In genomic region chr3:149375824-149376196, GRCh38 we compare ENCODE assay signal across 11 cellular contexts. TPM values are rescaled to one million over a fixed set of nuclear protein-coding genes. Genes with fewer than 3 reads are reported as not detected.
A peak's percentile ranks its signal among the peaks of the same experiment; 100 is the strongest.
DNase-seq lines count a peak whose midpoint lies in the region; TF ChIP-seq lines count a peak whose summit lies in the region.
"Had no signal": no experiment of that assay in that cellular context is flagged by ENCODE, and none has a peak within 500 bp of the region (broad histone marks: within the 10 kb centered on the region; RNA-seq: fewer than 3 reads in every experiment).

No MANE protein-coding gene starts in this region.

- no peak for TF ChIP-seq POLR2A in sigmoid colon (IDR thresholded peaks at IDR 0.05)

- CTCF ChIA-PET in AG04450 (lab: Charles Lee): interaction anchor here (1.2 kb wide), 2 partner anchors 104 to 433 kb away, joined by 3 to 7 read pairs; no protein-coding TSS in a partner anchor

- peaks cover 6 to 33% of the 10 kb centered on the region in 2 donors for H3K36me3 ChIP-seq in ascending aorta
- H3K36me3 ChIP-seq in sigmoid colon: no peaks in the 10 kb centered on the region

- H3K9me3 ChIP-seq in AG04450 (ENCODE audit: control insufficient read depth, insufficient read depth, low read length) (no peaks in the 10 kb centered on the region), ascending aorta (no peaks in the 10 kb centered on the region), sigmoid colon (no peaks in the 10 kb centered on the region)

- H3K4me1 ChIP-seq in ascending aorta (peaks cover 14 to 50% of the 10 kb centered on the region in 2 donors), sigmoid colon (peaks cover 0 to 11% (median 7%) of the 10 kb centered on the region in 4 donors)

- H3K27ac ChIP-seq in AG04450 (ENCODE audit: low read depth, low read length) (peak overlapping the region; percentile 43), ascending aorta (peak overlapping the region; percentile 74 to 83), sigmoid colon (peak overlapping the region in 3 of 4 donors; percentile 5 to 79 (median 56))

- intact Hi-C loops in ascending aorta (cut with DNase I) (loop anchor here (2.0 to 10.0 kb wide), 2 partner anchors 35 to 251 kb away; partner anchors contain the start of gene HPS3), sigmoid colon (cut with DNase I) (no loop called here), head of caudate nucleus (cut with DNase I) (no loop called here)

- H3K27me3 ChIP-seq in AG04450 (ENCODE audit: control insufficient read depth, insufficient read depth, low read length) (no peaks in the 10 kb centered on the region), ascending aorta (no peaks in the 10 kb centered on the region), sigmoid colon (no peaks in the 10 kb centered on the region)

- no peak for TF ChIP-seq EP300 in sigmoid colon (IDR thresholded peaks at IDR 0.05)

- POLR2A ChIA-PET in AG04450 (lab: Yijun Ruan, JAX): no interaction called here

- DNase-seq in AG04450 (ENCODE audit: low read depth, low spot score) (no peak), ascending aorta (ENCODE audit: low spot score in 2 of 2) (no peak), fibroblast of villous mesenchyme (ENCODE audit: low read depth) (peak; percentile 45), sigmoid colon (no peak), head of caudate nucleus (no peak), Kasumi-1 (lab: John Stamatoyannopoulos, UW) (no peak), C1 segment of cervical spinal cord (lab: John Stamatoyannopoulos, UW) (no peak)
- DNase-seq in stimulated activated CD4-positive, alpha-beta T cell treated with anti-CD3 and anti-CD28 coated beads, Interleukin-2, amount 100 ng/mL, for 24 hours: no peak
- DNase-seq: activated naive CD8-positive, alpha-beta T cell treated with anti-CD3 and anti-CD28 coated beads, Interleukin-2, amount 10 ng/mL, durations not matched to agents 7 days and 5 days; DMS153; MV-4-11 had no signal

- 33 to 61% methylated on average over 2 of the region's 2 CpGs for WGBS in sigmoid colon, 2 donors

- H3K4me3 ChIP-seq in AG04450 (ENCODE audit: low read depth, low read length): peak overlapping the region; percentile 65
- peak overlapping the region; percentile 46 to 66 for H3K4me3 ChIP-seq in ascending aorta
- peak overlapping the region; percentile 77 for H3K4me3 ChIP-seq in fibroblast of villous mesenchyme (ENCODE audit: low read depth, low read length)
- peak overlapping the region in 3 of 4 donors; percentile 3 to 12 (median 6) for H3K4me3 ChIP-seq in sigmoid colon

- TF ChIP-seq CTCF in AG04450 (IDR thresholded peaks at IDR 0.05; ENCODE audit: low read depth, low read length): no peak
- no peak for TF ChIP-seq CTCF in ascending aorta (IDR thresholded peaks at IDR 0.05)
- no peak for TF ChIP-seq CTCF in fibroblast of villous mesenchyme (IDR thresholded peaks at IDR 0.05; ENCODE audit: insufficient read depth, low read depth, low read length)
- TF ChIP-seq CTCF in sigmoid colon (IDR thresholded peaks at IDR 0.05): no peak

RNA-seq across cellular contexts. Expression of gene TM4SF1, which starts 1.6 kb away (rescaled TPM):
- polyA plus RNA-seq in AG04450 (2011; rRNA removed) (232 and 260 TPM in 2 replicates), sigmoid colon (10 to 100 TPM; 18.0 to 76.2 (median 38.4) TPM)
- 189 and 207 TPM in 2 replicates for polyA minus RNA-seq in AG04450 (2011; rRNA and poly(A)+ RNA removed)
- total RNA-seq in ascending aorta (487 TPM), fibroblast of villous mesenchyme (52.2 and 80.3 TPM in 2 replicates), sigmoid colon (10 to 100 TPM; 23.5 to 47.4 (median 33.8) TPM)
- total RNA-seq: activated naive CD8-positive, alpha-beta T cell treated with anti-CD3 and anti-CD28 coated beads, Interleukin-2, amount 10 ng/mL, durations not matched to agents 7 days and 5 days had no signal

RNA-seq across cellular contexts. Expression of gene TM4SF18, which starts 42.4 kb away (rescaled TPM):
- polyA plus RNA-seq in AG04450 (2011; rRNA removed) (0.09 TPM in 1 of 2 replicates, not detected in the other), sigmoid colon (1 to 10 TPM in 1 of 3 donors, under 1 TPM in 2; 0.46 to 1.4 (median 0.60) TPM)
- not detected in 2 replicates for polyA minus RNA-seq in AG04450 (2011; rRNA and poly(A)+ RNA removed)
- total RNA-seq in ascending aorta (6.2 TPM), fibroblast of villous mesenchyme (0.32 TPM in 1 of 2 replicates, not detected in the other), sigmoid colon (10 to 100 TPM in 1 of 4 donors, 1 to 10 TPM in 3; 2.3 to 11.6 (median 5.3) TPM)
- total RNA-seq: activated naive CD8-positive, alpha-beta T cell treated with anti-CD3 and anti-CD28 coated beads, Interleukin-2, amount 10 ng/mL, durations not matched to agents 7 days and 5 days had no signal

Comparison
In these comparisons a context has a peak if more than half of its experiments do, and no peak if none do; other contexts are left out.
1. H3K4me3 ChIP-seq: peak in every context shown above with its lines; median percentile 77 in fibroblast of villous mesenchyme; 65 in AG04450; 56 in ascending aorta; 6 in sigmoid colon.